Comparison of ENCODE assay signal across 17 cellular contexts in genomic region chr6:133646021-133646682, GRCh38.
DNase-seq lines count a peak whose midpoint lies in the region; ATAC-seq and TF ChIP-seq lines count a peak whose summit lies in the region.
"Had no signal": no experiment of that assay in that cellular context is flagged by ENCODE, and none has a peak within 500 bp of the region (broad histone marks: within the 10 kb centered on the region; RNA-seq: fewer than 3 reads in every experiment).

No MANE protein-coding gene starts in this region.

- peak; percentile 42 for DNase-seq in Calu3
- DNase-seq in LHCN-M2 (ENCODE audit: low read depth) = peak; percentile 91
- peak; percentile 19 for DNase-seq in epidermal melanocyte (ENCODE audit: insufficient read length, low spot score)
- DNase-seq in SKM-1 (lab: John Stamatoyannopoulos, UW; ENCODE audit: unreplicated experiment) = no peak
- no peak for DNase-seq in stimulated activated CD4-positive, alpha-beta T cell treated with anti-CD3 and anti-CD28 coated beads, Interleukin-2, amount 100 ng/mL, for 48 hours
- DNase-seq: activated CD4-positive, CD25-positive, alpha-beta regulatory T cell treated with anti-CD3 and anti-CD28 coated beads, Interleukin-2, amount 50 U/mL, for 72 hours; cerebellar nuclear complex; lower lobe of right lung; NCI-H146; NCI-H82; stimulated activated CD4-positive, alpha-beta T cell treated with anti-CD3 and anti-CD28 coated beads, Interleukin-4, amount 100 ng/mL, for 1 hour; stomach had no signal

- TF ChIP-seq CTCF in Calu3 (IDR thresholded peaks at IDR 0.05; ENCODE audit: unreplicated experiment) (no peak), nephron (IDR thresholded peaks at IDR 0.05; ENCODE audit: unreplicated experiment in 3 of 3) (no peak)

- intact Hi-C loops in Calu3 (cut with micrococcal nuclease; ENCODE audit: unreplicated experiment) = loop anchor here (5.0 to 10.0 kb wide), 3 partner anchors 101 to 271 kb away; no protein-coding TSS in a partner anchor

- H3K27ac Mint-ChIP-seq in Calu3 (ENCODE audit: unreplicated experiment) = peak overlapping the region; percentile 54
- H3K27ac Mint-ChIP-seq in nephron = peak overlapping the region; percentile 91 to 96 (median 93)
- H3K27ac Mint-ChIP-seq: activated T-helper 17 cell treated with anti-CD3 and anti-CD28 coated beads, Interleukin-2, amount 50 U/mL, for 72 hours had no signal

- CTCF ChIA-PET in Calu3 (lab: Charles Lee) = interaction anchor here (0.6 kb wide), 2 partner anchors 77 to 100 kb away, joined by 3 to 8 read pairs; no protein-coding TSS in a partner anchor

- no TSS peak for BruUV-seq in Calu3 (replicated peaks; lab: Mats Ljungman, UMichigan)

- H3K4me3 Mint-ChIP-seq in Calu3 (ENCODE audit: low read depth, unreplicated experiment) = no peak overlapping the region
- H3K4me3 Mint-ChIP-seq in nephron = peak overlapping the region in 1 of 3 experiments; percentile 20
- H3K4me3 Mint-ChIP-seq: activated T-helper 17 cell treated with anti-CD3 and anti-CD28 coated beads, Interleukin-2, amount 50 U/mL, for 72 hours had no signal

- H3K27me3 Mint-ChIP-seq in Calu3 (ENCODE audit: unreplicated experiment) (no peaks in the 10 kb centered on the region), nephron (ENCODE audit: low read depth) (no peaks in the 10 kb centered on the region)

- H3K36me3 Mint-ChIP-seq in Calu3 (ENCODE audit: insufficient read depth, unreplicated experiment) (no peaks in the 10 kb centered on the region), nephron (ENCODE audit: low read depth) (no peaks in the 10 kb centered on the region)

- ATAC-seq in GM21825 (IDR thresholded peaks at IDR 0.05; ENCODE audit: unreplicated experiment) (no peak), HG02938 (IDR thresholded peaks at IDR 0.05; ENCODE audit: unreplicated experiment) (no peak)
- ATAC-seq: activated T-helper 17 cell treated with anti-CD3 and anti-CD28 coated beads, Interleukin-2, amount 50 U/mL, for 72 hours; lower lobe of right lung; SK-N-SH treated with all-trans-retinoic acid at 6 μM for 48 hours had no signal

- H3K4me1 Mint-ChIP-seq in Calu3 (ENCODE audit: low read depth, unreplicated experiment) (peaks cover 24% of the 10 kb centered on the region), nephron (peaks cover 34% of the 10 kb centered on the region)
- H3K4me1 Mint-ChIP-seq: activated T-helper 17 cell treated with anti-CD3 and anti-CD28 coated beads, Interleukin-2, amount 50 U/mL, for 72 hours had no signal

- H3K9me3 Mint-ChIP-seq in Calu3 (ENCODE audit: low read depth, unreplicated experiment) (no peaks in the 10 kb centered on the region), nephron (peaks cover 7% of the 10 kb centered on the region)
- H3K9me3 Mint-ChIP-seq: activated T-helper 17 cell treated with anti-CD3 and anti-CD28 coated beads, Interleukin-2, amount 50 U/mL, for 72 hours had no signal

Comparison
In these comparisons a context has a peak if more than half of its experiments do, and no peak if none do; other contexts are left out.
1. DNase-seq: peak in Calu3 (single experiment), LHCN-M2 (single experiment) and epidermal melanocyte (single experiment); none in SKM-1 (single experiment) and stimulated activated CD4-positive, alpha-beta T cell treated with anti-CD3 and anti-CD28 coated beads, Interleukin-2, amount 100 ng/mL, for 48 hours (0 of 2).